ENCODE assay signal across 8 cellular contexts in genomic region chr21:26273686-26274313, GRCh38.
"Had no signal": no experiment of that assay in that cellular context is flagged by ENCODE, and none has a peak within 500 bp of the region (broad histone marks: within the 10 kb centered on the region; RNA-seq: fewer than 3 reads in every experiment).

No MANE protein-coding gene starts in this region.

- FAIRE-seq: HTR-8/SVneo had no signal

- DNase-seq: GOT3, H7, IMR-90, KBM-7 had no signal

- H3K36me3 ChIP-seq: HAP-1 had no signal

- H3K4me2 ChIP-seq: KMS-11 had no signal

- ATAC-seq: HCT116 had no signal

- H3K27ac ChIP-seq: KMS-11 had no signal

- H3K4me3 ChIP-seq: HAP-1 had no signal

- H3K9ac ChIP-seq: KMS-11 had no signal
